Comparison of ENCODE assay signal across 8 cellular contexts in the genomic region with DNA sequence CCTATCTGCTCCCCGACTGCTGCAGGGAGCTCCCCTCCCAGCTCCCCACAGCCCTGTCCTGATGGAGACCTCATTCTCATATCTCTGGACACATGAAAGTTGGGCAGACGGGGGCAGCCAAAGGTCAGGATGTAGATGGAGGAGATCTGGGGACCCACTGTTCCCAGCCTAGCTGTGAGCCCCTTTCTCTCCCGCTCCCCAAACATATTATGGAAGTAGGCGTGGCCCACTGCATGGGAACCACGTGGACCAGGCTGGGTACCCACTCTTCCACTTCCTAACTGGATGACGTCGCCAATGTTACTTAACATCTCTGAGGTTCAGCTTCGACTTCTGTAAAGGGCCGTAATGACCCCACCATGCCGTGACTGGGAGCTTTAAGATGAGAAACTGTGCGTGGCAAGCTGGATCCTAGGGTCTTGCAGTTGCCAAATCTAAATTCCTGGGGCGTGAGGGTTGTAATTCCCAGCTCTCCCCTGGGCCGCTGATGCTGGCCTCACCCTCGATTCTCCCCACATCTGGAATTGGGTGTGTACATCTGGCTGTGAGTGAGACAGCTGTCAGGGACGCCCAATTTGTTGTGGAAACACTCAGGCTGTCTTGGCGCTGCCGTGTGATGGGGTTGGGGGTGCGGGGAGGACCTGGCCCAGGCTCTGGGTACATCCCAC. TPM values are rescaled to one million over a fixed set of nuclear protein-coding genes. Genes with fewer than 3 reads are reported as not detected.
DNase-seq lines count a peak whose midpoint lies in the region; ATAC-seq and TF ChIP-seq lines count a peak whose summit lies in the region.

No MANE protein-coding gene starts in this region.

- H3K27ac ChIP-seq in layer of hippocampus (ENCODE audit: low read depth, low read length) (peak overlapping the region; percentile 57), thoracic aorta (peak overlapping the region in 1 of 2 donors; percentile 20)

- H3K36me3 Mint-ChIP-seq in T-helper 2 cell treated with Interferon-gamma antibody and Interleukin-4, amounts not matched to agents 5 μg/mL and 100 μg/mL, for 36 hours (ENCODE audit: low read depth): no peaks in the 10 kb centered on the region

- peaks cover 9% of the 10 kb centered on the region for H3K4me1 Mint-ChIP-seq in T-helper 2 cell treated with Interferon-gamma antibody and Interleukin-4, amounts not matched to agents 5 μg/mL and 100 μg/mL, for 36 hours (ENCODE audit: low read depth)

- DNase-seq in T-helper 2 cell treated with Interferon-gamma antibody and Interleukin-4, amounts not matched to agents 5 μg/mL and 100 μg/mL, for 36 hours (ENCODE audit: low spot score): no peak
- DNase-seq in T-helper 2 cell (no peak), amniotic epithelial cell (ENCODE audit: low read depth) (peak; percentile 75), thoracic aorta (ENCODE audit: low spot score) (no peak), GDM1 (lab: John Stamatoyannopoulos, UW) (no peak)

- no peak for ATAC-seq in thoracic aorta (ENCODE audit: insufficient number of reproducible peaks, low FRiP score, low read depth)
- no peak for ATAC-seq in HG02798 (IDR thresholded peaks at IDR 0.05; ENCODE audit: poor library complexity, unreplicated experiment)
- no peak for ATAC-seq in GM19351 (IDR thresholded peaks at IDR 0.05; ENCODE audit: unreplicated experiment)

- no peak overlapping the region for H3K27ac Mint-ChIP-seq in T-helper 2 cell treated with Interferon-gamma antibody and Interleukin-4, amounts not matched to agents 5 μg/mL and 100 μg/mL, for 36 hours

- peaks cover 2% of the 10 kb centered on the region for H3K27me3 Mint-ChIP-seq in T-helper 2 cell treated with Interferon-gamma antibody and Interleukin-4, amounts not matched to agents 5 μg/mL and 100 μg/mL, for 36 hours (ENCODE audit: low read depth)

- H3K4me3 ChIP-seq in thoracic aorta: peak overlapping the region; percentile 99

- no peak for TF ChIP-seq CTCF in thoracic aorta (IDR thresholded peaks at IDR 0.05)

- H3K27me3 ChIP-seq in layer of hippocampus (ENCODE audit: control insufficient read depth, insufficient read depth, low read length): no peaks in the 10 kb centered on the region
- no peaks in the 10 kb centered on the region for H3K27me3 ChIP-seq in thoracic aorta (replicated peaks; ENCODE audit: insufficient read depth)

- no peaks in the 10 kb centered on the region for H3K9me3 ChIP-seq in thoracic aorta

- H3K4me1 ChIP-seq in thoracic aorta (ENCODE audit: control insufficient read depth in 1 of 2, low read depth in 2 of 2): peaks cover 0 to 27% of the 10 kb centered on the region in 2 donors

- H3K36me3 ChIP-seq in thoracic aorta: peaks cover 7% of the 10 kb centered on the region

- H3K9me3 Mint-ChIP-seq in T-helper 2 cell treated with Interferon-gamma antibody and Interleukin-4, amounts not matched to agents 5 μg/mL and 100 μg/mL, for 36 hours: no peaks in the 10 kb centered on the region

- peak overlapping the region; percentile 69 for H3K4me3 Mint-ChIP-seq in T-helper 2 cell treated with Interferon-gamma antibody and Interleukin-4, amounts not matched to agents 5 μg/mL and 100 μg/mL, for 36 hours

RNA-seq across cellular contexts. Expression of a gene that starts 1.8 kb away (rescaled TPM):
- 10 to 100 TPM in 1 of 2 donors, 1 to 10 TPM in 1; 8.5 to 18.7 TPM for total RNA-seq in thoracic aorta

RNA-seq across cellular contexts. Expression of a gene that starts 17.2 kb away (rescaled TPM):
- 10 to 100 TPM; 33.3 to 49.4 TPM for total RNA-seq in thoracic aorta

RNA-seq across cellular contexts. Expression of a gene that starts 38.1 kb away (rescaled TPM):
- total RNA-seq in thoracic aorta: not detected

RNA-seq across cellular contexts. Expression of a gene that starts 54.7 kb away (rescaled TPM):
- 10 to 100 TPM in 1 of 2 donors, 1 to 10 TPM in 1; 5.6 to 13.5 TPM for total RNA-seq in thoracic aorta
